In the genomic region with DNA sequence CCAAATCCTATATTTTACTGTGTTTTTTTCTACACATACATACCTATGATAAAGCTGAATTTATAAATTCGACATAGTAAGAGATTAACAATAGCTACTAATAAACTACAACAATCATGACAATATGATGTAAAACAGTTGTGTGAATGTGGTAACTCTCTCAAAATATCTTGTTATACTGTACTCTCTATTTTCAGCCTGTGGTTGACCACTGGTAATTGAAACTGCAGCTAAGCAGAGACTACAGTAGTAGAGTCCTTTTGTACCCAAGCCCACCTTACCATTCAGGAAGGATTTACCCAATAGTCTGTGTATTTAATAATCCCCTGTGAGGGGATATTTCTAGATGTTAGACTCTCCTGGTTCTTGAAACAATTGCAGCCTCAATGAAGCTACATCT, we compare ENCODE assay signal across 31 cellular contexts.
"Had no signal": no experiment of that assay in that cellular context is flagged by ENCODE, and none has a peak within 500 bp of the region (broad histone marks: within the 10 kb centered on the region; RNA-seq: fewer than 3 reads in every experiment).

No MANE protein-coding gene starts in this region.

- H3K4me1 Mint-ChIP-seq: nephron; neural progenitor cell; stimulated activated memory B cell treated with anti-CD40 and anti-IgM and Interleukin-4, amounts not matched to agents 10 μg/mL and 1 μg/mL and 100 μg/mL, for 72 hours had no signal

- H3K9me3 ChIP-seq: ovary, psoas muscle, right lobe of liver, sigmoid colon, thoracic aorta, thyroid gland, tibial nerve, upper lobe of left lung, vagina had no signal

- H3K4me3 ChIP-seq: neural progenitor cell, ovary, psoas muscle, right lobe of liver, sigmoid colon, skin epidermis, smooth muscle cell, spleen, stomach, thoracic aorta, thyroid gland, tibial nerve, upper lobe of left lung, vagina had no signal

- FAIRE-seq: urothelium cell line had no signal

- H3K27ac ChIP-seq: neural progenitor cell, ovary, parathyroid adenoma, psoas muscle, right lobe of liver, sigmoid colon, skin epidermis, spleen, stomach, thyroid gland, tibial nerve, upper lobe of left lung, vagina had no signal

- H3K4me2 ChIP-seq: neural progenitor cell, smooth muscle cell had no signal

- ATAC-seq: natural killer cell; psoas muscle; right cardiac atrium; right lobe of liver; stimulated activated memory B cell treated with anti-CD40 and anti-IgM and Interleukin-4, amounts not matched to agents 10 μg/mL and 1 μg/mL and 100 μg/mL, for 72 hours had no signal

- H3K4me1 ChIP-seq: neural progenitor cell, parathyroid adenoma, psoas muscle, right lobe of liver, sigmoid colon, spleen, stomach, thyroid gland, tibial nerve, upper lobe of left lung, vagina had no signal

- DNase-seq: natural killer cell; occipital lobe; ovary; posterior cingulate gyrus; psoas muscle; right cardiac atrium; right lobe of liver; sigmoid colon; spleen; stimulated activated CD4-positive, alpha-beta T cell treated with anti-CD3 and anti-CD28 coated beads, Interleukin-12 subunit alpha, Interleukin-12 subunit beta, amount 100 ng/mL, for 4 hours; stimulated activated CD4-positive, alpha-beta T cell treated with anti-CD3 and anti-CD28 coated beads, Interleukin-1b, Interleukin-23, amount 100 ng/mL, for 48 hours; stimulated activated CD4-positive, alpha-beta T cell treated with anti-CD3 and anti-CD28 coated beads, Interleukin-4, amount 100 ng/mL, for 1 hour; stimulated activated CD4-positive, alpha-beta T cell treated with anti-CD3 and anti-CD28 coated beads, Interleukin-4, amount 100 ng/mL, for 4 hours; stimulated activated CD8-positive, alpha-beta memory T cell treated with anti-CD3 and anti-CD28 coated beads, Interleukin-4, amount 100 ng/mL, for 48 hours; stimulated activated naive CD4-positive, alpha-beta T cell treated with Interleukin-2 at 50 U/mL for 16 hours; stomach; thyroid gland; trophoblast cell; upper lobe of left lung had no signal

- H3K36me3 ChIP-seq: neural progenitor cell, ovary, right lobe of liver, sigmoid colon, spleen, stomach, thoracic aorta, thyroid gland, tibial nerve, upper lobe of left lung, vagina had no signal

- H3K79me2 ChIP-seq: parathyroid adenoma had no signal

- H2AFZ ChIP-seq: neural progenitor cell, parathyroid adenoma had no signal

- H3K27me3 Mint-ChIP-seq: progenitor cell of endocrine pancreas; stimulated activated memory B cell treated with anti-CD40 and anti-IgM and Interleukin-4, amounts not matched to agents 10 μg/mL and 1 μg/mL and 100 μg/mL, for 72 hours; stimulated activated naive CD8-positive, alpha-beta T cell treated with anti-CD3 and anti-CD28 coated beads, Interleukin-15, Interleukin-2, amounts not matched to agents 100 ng/mL and 50 ng/mL, for 24 hours had no signal

- H3K4me3 Mint-ChIP-seq: natural killer cell; nephron; neural progenitor cell; stimulated activated memory B cell treated with anti-CD40 and anti-IgM and Interleukin-4, amounts not matched to agents 10 μg/mL and 1 μg/mL and 100 μg/mL, for 72 hours; stimulated activated naive CD8-positive, alpha-beta T cell treated with anti-CD3 and anti-CD28 coated beads, Interleukin-15, Interleukin-2, amounts not matched to agents 100 ng/mL and 50 ng/mL, for 24 hours had no signal

- H3K27me3 ChIP-seq: neural progenitor cell, ovary, right lobe of liver, sigmoid colon, spleen, stomach, thyroid gland, tibial nerve, upper lobe of left lung, vagina had no signal

- H3K36me3 Mint-ChIP-seq: natural killer cell; neural progenitor cell; stimulated activated memory B cell treated with anti-CD40 and anti-IgM and Interleukin-4, amounts not matched to agents 10 μg/mL and 1 μg/mL and 100 μg/mL, for 72 hours had no signal

- H3K27ac Mint-ChIP-seq: natural killer cell; nephron; neural progenitor cell; progenitor cell of endocrine pancreas; stimulated activated memory B cell treated with anti-CD40 and anti-IgM and Interleukin-4, amounts not matched to agents 10 μg/mL and 1 μg/mL and 100 μg/mL, for 72 hours; stimulated activated naive CD8-positive, alpha-beta T cell treated with anti-CD3 and anti-CD28 coated beads, Interleukin-15, Interleukin-2, amounts not matched to agents 100 ng/mL and 50 ng/mL, for 24 hours had no signal

- H3K9ac ChIP-seq: neural progenitor cell, parathyroid adenoma had no signal

- H3K9me3 Mint-ChIP-seq: natural killer cell; nephron; stimulated activated memory B cell treated with anti-CD40 and anti-IgM and Interleukin-4, amounts not matched to agents 10 μg/mL and 1 μg/mL and 100 μg/mL, for 72 hours; stimulated activated naive CD8-positive, alpha-beta T cell treated with anti-CD3 and anti-CD28 coated beads, Interleukin-15, Interleukin-2, amounts not matched to agents 100 ng/mL and 50 ng/mL, for 24 hours had no signal
